2 cellular contexts compared by ENCODE assay signal in genomic region chr16:84598391-84598750, GRCh38.
TF ChIP-seq lines count a peak whose summit lies in the region.

No MANE protein-coding gene starts in this region.

TF ChIP-seq in A549, 52 proteins besides CTCF, POLR2A, EP300 and RAD21:
- TF ChIP-seq ELK1 (IDR thresholded peaks at IDR 0.05; ENCODE audit: low read depth, low read length) (no peak), RARB (CRISPR knock-in tag; IDR thresholded peaks at IDR 0.05) (no peak), JUNB (IDR thresholded peaks at IDR 0.05) (no peak), REST (IDR thresholded peaks at IDR 0.05) (no peak)

TF ChIP-seq in GM12878, 131 proteins besides CTCF, POLR2A, EP300 and RAD21:
- TF ChIP-seq ZBTB11 (CRISPR knock-in tag; IDR thresholded peaks at IDR 0.05) (no peak), ZBTB33 (IDR thresholded peaks at IDR 0.05) (peak; percentile 85), CHD4 (IDR thresholded peaks at IDR 0.05) (no peak)
TF ChIP-seq in GM12878: peak in this region for 1.
